Comparison of ENCODE assay signal across 10 cellular contexts in genomic region chr4:26500565-26500999, GRCh38. TPM values are rescaled to one million over a fixed set of nuclear protein-coding genes. Genes with fewer than 3 reads are reported as not detected.
"Had no signal": no experiment of that assay in that cellular context is flagged by ENCODE, and none has a peak within 500 bp of the region (broad histone marks: within the 10 kb centered on the region; RNA-seq: fewer than 3 reads in every experiment).

No MANE protein-coding gene starts in this region.

RNA-seq across cellular contexts. Expression of gene CCKAR, which starts 10.3 kb away (rescaled TPM):
- total RNA-seq: activated CD8-positive, alpha-beta memory T cell treated with anti-CD3 and anti-CD28 coated beads for 36 hours; activated naive CD4-positive, alpha-beta T cell treated with anti-CD3 and anti-CD28 coated beads for 36 hours; activated T-helper 17 cell treated with anti-CD3 and anti-CD28 coated beads, Interleukin-2, amount 50 U/mL, for 72 hours; colonic mucosa; liver; mesenteric fat pad; uterus had no signal
- polyA plus RNA-seq: hepatocyte, liver, neural cell, pancreas had no signal
